In the genomic region with DNA sequence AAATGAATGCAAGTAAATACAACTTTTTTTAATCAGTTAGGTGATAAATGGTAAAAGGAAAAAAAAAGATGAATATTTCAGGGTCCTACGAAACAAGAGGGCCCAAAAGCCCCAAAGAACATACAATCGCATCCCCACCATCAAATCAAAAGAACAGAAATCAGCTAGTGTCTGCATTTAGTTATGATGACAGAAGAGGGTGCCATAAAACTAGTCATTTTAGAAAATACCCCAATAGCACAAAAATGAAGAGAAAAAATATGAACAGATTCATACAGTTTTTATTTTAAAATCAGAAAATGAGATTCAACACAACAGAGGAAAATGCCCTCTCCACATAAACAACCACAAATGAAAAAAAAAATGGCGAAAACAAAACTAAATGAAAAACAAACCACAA, we compare ENCODE assay signal across 23 cellular contexts.
DNase-seq lines count a peak whose midpoint lies in the region; ATAC-seq, FAIRE-seq and TF ChIP-seq lines count a peak whose summit lies in the region.
"Had no signal": no experiment of that assay in that cellular context is flagged by ENCODE, and none has a peak within 500 bp of the region (broad histone marks: within the 10 kb centered on the region; RNA-seq: fewer than 3 reads in every experiment).

No MANE protein-coding gene starts in this region.

- TF ChIP-seq POLR2A in HCT116 (IDR thresholded peaks at IDR 0.05; ENCODE audit: borderline replicate concordance, extremely low read depth, insufficient read depth, insufficient read length), result no peak

- peak; percentile 70 for FAIRE-seq in frontal cortex (lab: Jason Lieb, UNC)
- FAIRE-seq: GM12892, GM18507, H54, HepG2 had no signal

- RAD21 ChIA-PET in HCT116 (lab: Charles Lee; ENCODE audit: low non-redundant PET in 1 of 2, low total read pairs in 2 of 2, uncharacterized antibody in 2 of 2, unreplicated experiment in 2 of 2), result no interaction called here

- TF ChIP-seq RAD21 in HCT116 (IDR thresholded peaks at IDR 0.05; ENCODE audit: low read depth), result peak; percentile 19; the same call in 1 of the 2 replicates

- H3K4me1 Mint-ChIP-seq in chondrocyte (ENCODE audit: low read depth), result peaks cover 9% of the 10 kb centered on the region
- H3K4me1 Mint-ChIP-seq: GM23338, IgD-negative memory B cell had no signal

- H3K27me3 Mint-ChIP-seq in chondrocyte (ENCODE audit: low read depth), result no peaks in the 10 kb centered on the region
- H3K27me3 Mint-ChIP-seq: IgD-negative memory B cell had no signal

- no peaks in the 10 kb centered on the region for H3K9me3 ChIP-seq in HCT116 (ENCODE audit: control insufficient read depth in 1 of 2, insufficient read depth in 1 of 2, low read depth in 1 of 2, low read length in 2 of 2)
- H3K9me3 ChIP-seq: BLaER1 had no signal

- H3K27me3 ChIP-seq in HCT116 (ENCODE audit: insufficient read depth, low read length), result no peaks in the 10 kb centered on the region
- H3K27me3 ChIP-seq: BLaER1 had no signal

- CTCF ChIA-PET in HCT116 (lab: Charles Lee), result no interaction called here

- no peaks in the 10 kb centered on the region for H4K20me1 ChIP-seq in HCT116 (ENCODE audit: insufficient read depth)
- H4K20me1 ChIP-seq: BLaER1 had no signal

- H3K36me3 Mint-ChIP-seq in chondrocyte (ENCODE audit: low read depth), result no peaks in the 10 kb centered on the region
- H3K36me3 Mint-ChIP-seq: CD8-positive, alpha-beta T cell; IgD-negative memory B cell had no signal

- TF ChIP-seq CTCF in C4-2B (conservative IDR thresholded peaks at IDR 0.05), result peak; percentile 18; the same call in 1 of the 2 replicates
- TF ChIP-seq CTCF in HCT116 (IDR thresholded peaks at IDR 0.05 in 2 of 3, conservative IDR thresholded peaks at IDR 0.05 in 1 of 3; ENCODE audit: borderline replicate concordance in 1 of 3, insufficient read depth in 1 of 3, low read depth in 2 of 3, low read length in 2 of 3), result no peak
- TF ChIP-seq CTCF in chondrocyte (IDR thresholded peaks at IDR 0.05), result peak; percentile 61

- H3K4me1 ChIP-seq in HCT116 (ENCODE audit: control insufficient read depth in 1 of 2, insufficient read depth in 2 of 2, low read length in 2 of 2), result no peaks in the 10 kb centered on the region; a peak in 1 of 4 replicates
- H3K4me1 ChIP-seq: BLaER1 had no signal

- no peak overlapping the region for H3K4me2 ChIP-seq in HCT116 (ENCODE audit: low read length)
- H3K4me2 ChIP-seq: BLaER1, GM23338 had no signal

- H3K9me3 Mint-ChIP-seq in chondrocyte (ENCODE audit: low read depth), result no peaks in the 10 kb centered on the region
- H3K9me3 Mint-ChIP-seq: GM23338 had no signal

- H3K36me3 ChIP-seq in HCT116 (ENCODE audit: control insufficient read depth in 1 of 2, insufficient read depth in 2 of 2, low read length in 2 of 2), result no peaks in the 10 kb centered on the region
- H3K36me3 ChIP-seq: BLaER1 had no signal

- ATAC-seq in HCT116, result no peak
- ATAC-seq: CD8-positive, alpha-beta T cell; GM23338; HepG2 had no signal

- POLR2A ChIA-PET in HCT116 (lab: Charles Lee), result no interaction called here

- H2AFZ ChIP-seq in HCT116 (ENCODE audit: low read depth, low read length, poor library complexity, severe bottlenecking), result no peak overlapping the region
- H2AFZ ChIP-seq: GM23338 had no signal

- no peak overlapping the region for H3K4me3 Mint-ChIP-seq in chondrocyte (ENCODE audit: unreplicated experiment)
- H3K4me3 Mint-ChIP-seq: CD8-positive, alpha-beta T cell; GM23338; HFFc6 had no signal

- no TSS peak for BruUV-seq in HCT116 (replicated peaks; lab: Mats Ljungman, UMichigan)

- DNase-seq in HCT116 (ENCODE audit: low read depth, low spot score), result no peak
- DNase-seq in chondrocyte (ENCODE audit: low spot score), result no peak
- no peak for DNase-seq in frontal cortex (ENCODE audit: low spot score in 2 of 2)
- DNase-seq in stimulated activated CD4-positive, alpha-beta T cell treated with anti-CD3 and anti-CD28 coated beads, Interleukin-1b, Interleukin-23, amount 100 ng/mL, for 48 hours, result no peak
- DNase-seq in NCI-H128 (lab: John Stamatoyannopoulos, UW; ENCODE audit: unreplicated experiment), result no peak
- DNase-seq in middle frontal gyrus (ENCODE audit: extremely low spot score, low spot score), result no peak
- DNase-seq in HT-29 (ENCODE audit: low spot score), result no peak
- DNase-seq: 8988T; CD8-positive, alpha-beta T cell; DMS153; DMS79; GDM1; HCEC 1CT; HFFc6 had no signal

- intact Hi-C loops in HCT116 (cut with micrococcal nuclease), result no loop called here

- no peak overlapping the region for H3K4me3 ChIP-seq in HCT116 (replicated peaks in 1 of 2; ENCODE audit: low read depth in 1 of 2, low read length in 2 of 2)
- H3K4me3 ChIP-seq: BLaER1, GM23338 had no signal

- no peaks in the 10 kb centered on the region for H3K9me2 ChIP-seq in HCT116 (ENCODE audit: insufficient read depth)

- H3K79me2 ChIP-seq in HCT116 (ENCODE audit: insufficient read depth, low read length), result no peaks in the 10 kb centered on the region

- H3K27ac ChIP-seq in C4-2B, result no peak overlapping the region
- no peak overlapping the region for H3K27ac ChIP-seq in HCT116 (ENCODE audit: low read depth, low read length)
- H3K27ac ChIP-seq: BLaER1, HL-60 had no signal

- no peak overlapping the region for H3K9ac ChIP-seq in HCT116 (ENCODE audit: low read length)
- H3K9ac ChIP-seq: BLaER1 had no signal

- no peak overlapping the region for H3K27ac Mint-ChIP-seq in chondrocyte (ENCODE audit: unreplicated experiment)
- H3K27ac Mint-ChIP-seq: CD8-positive, alpha-beta T cell; GM23338; HFFc6; IgD-negative memory B cell had no signal

TF ChIP-seq in HCT116, 20 proteins besides CTCF, POLR2A, EP300 and RAD21:
- TF ChIP-seq, protein P1, sequence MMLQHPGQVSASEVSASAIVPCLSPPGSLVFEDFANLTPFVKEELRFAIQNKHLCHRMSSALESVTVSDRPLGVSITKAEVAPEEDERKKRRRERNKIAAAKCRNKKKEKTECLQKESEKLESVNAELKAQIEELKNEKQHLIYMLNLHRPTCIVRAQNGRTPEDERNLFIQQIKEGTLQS (IDR thresholded peaks at IDR 0.05), result no peak
- no peak for TF ChIP-seq ELF1 (IDR thresholded peaks at IDR 0.05; ENCODE audit: borderline replicate concordance, low read depth)
- no peak for TF ChIP-seq EGR1 (IDR thresholded peaks at IDR 0.05; ENCODE audit: low read depth)
- no peak for TF ChIP-seq SP1 (IDR thresholded peaks at IDR 0.05; ENCODE audit: low read depth)
- no peak for TF ChIP-seq EZH2 (IDR thresholded peaks at IDR 0.05)
- TF ChIP-seq TCF7L2 (IDR thresholded peaks at IDR 0.05; ENCODE audit: borderline replicate concordance, extremely low read depth, insufficient read depth, insufficient read length), result no peak
- no peak for TF ChIP-seq CBX3 (IDR thresholded peaks at IDR 0.05; ENCODE audit: low read depth)
- no peak for TF ChIP-seq CEBPB (IDR thresholded peaks at IDR 0.05; ENCODE audit: low read depth)
- TF ChIP-seq, protein P2, sequence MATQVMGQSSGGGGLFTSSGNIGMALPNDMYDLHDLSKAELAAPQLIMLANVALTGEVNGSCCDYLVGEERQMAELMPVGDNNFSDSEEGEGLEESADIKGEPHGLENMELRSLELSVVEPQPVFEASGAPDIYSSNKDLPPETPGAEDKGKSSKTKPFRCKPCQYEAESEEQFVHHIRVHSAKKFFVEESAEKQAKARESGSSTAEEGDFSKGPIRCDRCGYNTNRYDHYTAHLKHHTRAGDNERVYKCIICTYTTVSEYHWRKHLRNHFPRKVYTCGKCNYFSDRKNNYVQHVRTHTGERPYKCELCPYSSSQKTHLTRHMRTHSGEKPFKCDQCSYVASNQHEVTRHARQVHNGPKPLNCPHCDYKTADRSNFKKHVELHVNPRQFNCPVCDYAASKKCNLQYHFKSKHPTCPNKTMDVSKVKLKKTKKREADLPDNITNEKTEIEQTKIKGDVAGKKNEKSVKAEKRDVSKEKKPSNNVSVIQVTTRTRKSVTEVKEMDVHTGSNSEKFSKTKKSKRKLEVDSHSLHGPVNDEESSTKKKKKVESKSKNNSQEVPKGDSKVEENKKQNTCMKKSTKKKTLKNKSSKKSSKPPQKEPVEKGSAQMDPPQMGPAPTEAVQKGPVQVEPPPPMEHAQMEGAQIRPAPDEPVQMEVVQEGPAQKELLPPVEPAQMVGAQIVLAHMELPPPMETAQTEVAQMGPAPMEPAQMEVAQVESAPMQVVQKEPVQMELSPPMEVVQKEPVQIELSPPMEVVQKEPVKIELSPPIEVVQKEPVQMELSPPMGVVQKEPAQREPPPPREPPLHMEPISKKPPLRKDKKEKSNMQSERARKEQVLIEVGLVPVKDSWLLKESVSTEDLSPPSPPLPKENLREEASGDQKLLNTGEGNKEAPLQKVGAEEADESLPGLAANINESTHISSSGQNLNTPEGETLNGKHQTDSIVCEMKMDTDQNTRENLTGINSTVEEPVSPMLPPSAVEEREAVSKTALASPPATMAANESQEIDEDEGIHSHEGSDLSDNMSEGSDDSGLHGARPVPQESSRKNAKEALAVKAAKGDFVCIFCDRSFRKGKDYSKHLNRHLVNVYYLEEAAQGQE (IDR thresholded peaks at IDR 0.05; ENCODE audit: low read depth), result no peak
- no peak for TF ChIP-seq ZNF274 (IDR thresholded peaks at IDR 0.05; ENCODE audit: low read depth, low read length)
- TF ChIP-seq, protein P3, sequence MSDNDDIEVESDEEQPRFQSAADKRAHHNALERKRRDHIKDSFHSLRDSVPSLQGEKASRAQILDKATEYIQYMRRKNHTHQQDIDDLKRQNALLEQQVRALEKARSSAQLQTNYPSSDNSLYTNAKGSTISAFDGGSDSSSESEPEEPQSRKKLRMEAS (IDR thresholded peaks at IDR 0.05), result no peak
- TF ChIP-seq POLR2AphosphoS5 (IDR thresholded peaks at IDR 0.05; ENCODE audit: low read depth, low read length), result no peak

Comparison
In these comparisons a context has a peak if more than half of its experiments do, and no peak if none do; other contexts are left out.
1. CTCF ChIP-seq: peak in C4-2B (single experiment) and chondrocyte (single experiment); none in HCT116 (0 of 3).